ENCODE assay signal across 8 cellular contexts in genomic region chr9:133133680-133134418, GRCh38. TPM values are rescaled to one million over a fixed set of nuclear protein-coding genes. Genes with fewer than 3 reads are reported as not detected.
DNase-seq lines count a peak whose midpoint lies in the region; ATAC-seq, FAIRE-seq and TF ChIP-seq lines count a peak whose summit lies in the region.

No MANE protein-coding gene starts in this region.

- no peak overlapping the region for H4K5ac ChIP-seq in H1 (ENCODE audit: insufficient read length, low read depth, low read length)

- TF ChIP-seq EP300 in H1 (IDR thresholded peaks at IDR 0.05; ENCODE audit: borderline replicate concordance in 1 of 2, low read depth in 2 of 2, low read length in 2 of 2) = 0 out of 3 replicates have a peak, but pooled peaks of 1 of the 2 experiments have one; percentile 10

- H2BK12ac ChIP-seq in H1 (ENCODE audit: low read depth, low read length) = peak overlapping the region; percentile 75; the same call in 1 of the 2 replicates

- H2BK120ac ChIP-seq in H1 (replicated peaks; ENCODE audit: low read depth, low read length) = no peak overlapping the region

- H2BK15ac ChIP-seq in H1 (ENCODE audit: low read length) = no peak overlapping the region

- H3K23ac ChIP-seq in H1 (ENCODE audit: insufficient read length) = no peak overlapping the region

- no peaks in the 10 kb centered on the region; the same call in 1 of the 2 replicates for H3K9me3 ChIP-seq in AG04450 (ENCODE audit: control insufficient read depth, insufficient read depth, low read length)
- H3K9me3 ChIP-seq in H1 (ENCODE audit: insufficient read depth in 2 of 2, low read depth in 1 of 2, low read length in 1 of 2) = no peaks in the 10 kb centered on the region

- H3K14ac ChIP-seq in H1 (ENCODE audit: insufficient read length) = no peak overlapping the region

- no peak overlapping the region for H4K8ac ChIP-seq in H1 (ENCODE audit: extremely low read depth, insufficient read depth, low read length)

- ATAC-seq in GM18907 (IDR thresholded peaks at IDR 0.05; ENCODE audit: unreplicated experiment) (peak; percentile 83), HG03159 (IDR thresholded peaks at IDR 0.05; ENCODE audit: unreplicated experiment) (peak; percentile 91)

- TF ChIP-seq RAD21 in H1 (IDR thresholded peaks at IDR 0.05 in 1 of 2, conservative IDR thresholded peaks at IDR 0.05 in 1 of 2; ENCODE audit: low read depth in 2 of 2, low read length in 2 of 2) = no peak

- H3K9ac ChIP-seq in H1 (replicated peaks in 1 of 4; ENCODE audit: extremely low read depth in 1 of 4, low read depth in 3 of 4, low read length in 3 of 4) = peak overlapping the region in 3 of 4 experiments; percentile 25 to 43 (median 39); a peak in 4 of 7 replicates

- CTCF ChIA-PET in AG04450 (lab: Charles Lee) (interaction anchor here (1.0 to 6.6 kb wide), 6 partner anchors 10 to 112 kb away, joined by 3 to 53 read pairs (median 6); no protein-coding TSS in a partner anchor), H1 (lab: Charles Lee; ENCODE audit: partially characterized antibody) (interaction anchor here (0.5 to 6.2 kb wide), 14 partner anchors 11 to 98 kb away, joined by 3 to 67 read pairs (median 4); partner anchors contain the start of gene RALGDS)

- H3K79me1 ChIP-seq in H1 (ENCODE audit: low read depth, low read length) = peaks cover 4% of the 10 kb centered on the region

- H2BK20ac ChIP-seq in H1 (ENCODE audit: low read length) = no peak overlapping the region

- H3K79me2 ChIP-seq in H1 (ENCODE audit: control insufficient read depth in 1 of 2, insufficient read depth in 2 of 2, low read length in 2 of 2) = no peaks in the 10 kb centered on the region; a peak in 1 of 4 replicates

- DNase-seq in AG04450 (ENCODE audit: low read depth, low spot score) (peak; percentile 76), NCI-H526 (lab: John Stamatoyannopoulos, UW) (peak; percentile 18 to 34), H1 (ENCODE audit: low read depth in 1 of 2, low spot score in 2 of 2) (no peak), midbrain (lab: John Stamatoyannopoulos, UW) (peak; percentile 76)
- DNase-seq in activated CD8-positive, alpha-beta memory T cell treated with anti-CD3 and anti-CD28 coated beads for 48 hours (ENCODE audit: low read depth in 2 of 3, low spot score in 2 of 3) = peak in 2 of 3 experiments; percentile 65 to 66
- DNase-seq in stimulated activated CD8-positive, alpha-beta memory T cell treated with anti-CD3 and anti-CD28 coated beads, Interleukin-4, amount 100 ng/mL, for 1 hour (ENCODE audit: low read depth in 2 of 2, low spot score in 1 of 2) = peak; percentile 71 to 81

- H3K27ac ChIP-seq in AG04450 (ENCODE audit: low read depth, low read length) = peak overlapping the region; percentile 89
- H3K27ac ChIP-seq in H1 (ENCODE audit: low read depth, low read length) = peak overlapping the region; percentile 80

- no peak for FAIRE-seq in H1 (lab: Jason Lieb, UNC)

- no peaks in the 10 kb centered on the region for H3K23me2 ChIP-seq in H1 (ENCODE audit: low read depth, low read length)

- H3K27me3 ChIP-seq in AG04450 (ENCODE audit: control insufficient read depth, insufficient read depth, low read length) (no peaks in the 10 kb centered on the region), H1 (replicated peaks in 1 of 4; ENCODE audit: control insufficient read depth in 3 of 4, extremely low read depth in 1 of 4, insufficient read depth in 3 of 4, low read length in 3 of 4) (no peaks in the 10 kb centered on the region; a peak in 1 of 7 replicates)

- peak overlapping the region; percentile 44; the same call in 1 of the 2 replicates for H2BK5ac ChIP-seq in H1 (ENCODE audit: low read depth, low read length)

- POLR2A ChIA-PET in AG04450 (lab: Yijun Ruan, JAX) (interaction anchor here (0.6 to 1.4 kb wide), 8 partner anchors 8 to 103 kb away, joined by 3 to 5 read pairs (median 4); partner anchors contain the start of gene GTF3C5), H1 (lab: Charles Lee; ENCODE audit: partially characterized antibody) (interaction anchor here (1.1 to 1.8 kb wide), 2 partner anchors 11 to 14 kb away, joined by 4 to 12 read pairs; no protein-coding TSS in a partner anchor)

- 0 out of 4 replicates have a peak overlapping the region, but pooled peaks of 1 of the 2 experiments have one; percentile 4 for H3K4me2 ChIP-seq in H1 (ENCODE audit: insufficient read depth in 1 of 2, low read depth in 2 of 2, low read length in 2 of 2)

- TF ChIP-seq CTCF in AG04450 (IDR thresholded peaks at IDR 0.05; ENCODE audit: low read depth, low read length) (no peak), H1 (IDR thresholded peaks at IDR 0.05; ENCODE audit: control extremely low read depth in 1 of 3, insufficient read depth in 1 of 3, low read depth in 1 of 3, low read length in 3 of 3) (no peak)

- peak overlapping the region; percentile 75; the same call in 1 of the 2 replicates for H2AK5ac ChIP-seq in H1 (ENCODE audit: low read depth, low read length)

- no peaks in the 10 kb centered on the region for H3K36me3 ChIP-seq in H1 (ENCODE audit: control insufficient read depth in 2 of 4, insufficient read depth in 4 of 4, low read length in 3 of 4)

- no peak for TF ChIP-seq POLR2A in H1 (IDR thresholded peaks at IDR 0.05; ENCODE audit: control extremely low read depth in 1 of 2, low read depth in 2 of 2, low read length in 2 of 2)

- H3K18ac ChIP-seq in H1 (ENCODE audit: extremely low read depth, low read length) = no peak overlapping the region

- no peak overlapping the region for H4K91ac ChIP-seq in H1 (replicated peaks; ENCODE audit: insufficient read length, low read length)

- peaks cover 14 to 33% of the 10 kb centered on the region in 2 experiments for H4K20me1 ChIP-seq in H1 (replicated peaks in 1 of 2; ENCODE audit: control insufficient read depth in 1 of 2, insufficient read depth in 2 of 2, low read length in 2 of 2)

- 82% methylated on average over 21 of the region's 21 CpGs; no CpG with 5 or more reads in 1 of the 2 experiments for WGBS in H1 (ENCODE audit: extremely low coverage in 1 of 2, insufficient coverage in 1 of 2, insufficient read length in 1 of 2, insufficient replicate concordance in 2 of 2, low coverage in 1 of 2, low lambda C conversion rate in 2 of 2, missing lambda C conversion rate in 1 of 2), 2 experiments

- no peak overlapping the region for H2AFZ ChIP-seq in H1 (ENCODE audit: low read length)

- H3K4me3 ChIP-seq in AG04450 (ENCODE audit: low read depth, low read length) (no peak overlapping the region), H1 (ENCODE audit: extremely low read depth in 1 of 4, insufficient read depth in 2 of 4, low read depth in 3 of 4, low read length in 4 of 4) (no peak overlapping the region)

- H3K56ac ChIP-seq in H1 (replicated peaks; ENCODE audit: insufficient read length, low read depth, low read length) = no peak overlapping the region

- peaks cover 0 to 13% (median 10%) of the 10 kb centered on the region in 4 experiments; a peak in 5 of 7 replicates for H3K4me1 ChIP-seq in H1 (replicated peaks in 1 of 4; ENCODE audit: control insufficient read depth in 3 of 4, insufficient read depth in 4 of 4, low read length in 3 of 4)

- no peak overlapping the region for H3K4ac ChIP-seq in H1 (replicated peaks; ENCODE audit: insufficient read length, low read depth, low read length)

TF ChIP-seq in H1, 55 proteins besides CTCF, POLR2A, EP300 and RAD21 (continues in another document):
- TF ChIP-seq SP2 (IDR thresholded peaks at IDR 0.05; ENCODE audit: low read length) = no peak
- no peak for TF ChIP-seq PHF8 (conservative IDR thresholded peaks at IDR 0.05; ENCODE audit: low read depth, low read length)
- TF ChIP-seq CHD1 (IDR thresholded peaks at IDR 0.05; ENCODE audit: low read depth, low read length) = no peak
- TF ChIP-seq NANOG (IDR thresholded peaks at IDR 0.05; ENCODE audit: insufficient read depth, low read depth, low read length, poor library complexity, severe bottlenecking) = no peak
- no peak for TF ChIP-seq ATF2 (IDR thresholded peaks at IDR 0.05; ENCODE audit: low read length)
- TF ChIP-seq BRCA1 (IDR thresholded peaks at IDR 0.05; ENCODE audit: low read depth, low read length) = no peak
- TF ChIP-seq KDM4A (IDR thresholded peaks at IDR 0.05; ENCODE audit: low read depth, low read length, severe bottlenecking) = no peak

RNA-seq across cellular contexts. Expression of gene RALGDS, which starts 12.8 kb away (rescaled TPM):
- 19.1 and 25.4 TPM in 2 replicates for polyA plus RNA-seq in AG04450 (2011; rRNA removed)
- polyA minus RNA-seq in AG04450 (2011; rRNA and poly(A)+ RNA removed) = 11.2 and 13.1 TPM in 2 replicates
- 11.2 and 14.5 TPM in 2 replicates for total RNA-seq in H1 (2021; fragmentation: NEBNext Ultra II Directional; extraction: Animal tissue kit (Norgen Biotek cat#: 25700))
- 25.5 and 29.3 TPM in 2 replicates for polyA plus RNA-seq in H1 (2011; rRNA removed)
- 25.4 TPM for polyA plus RNA-seq in H1 (2011; cell fraction: cytosol; rRNA removed)
- polyA plus RNA-seq in H1 (2011; cell fraction: nucleus; rRNA removed) = 97.4 TPM
- polyA plus RNA-seq in H1 (2012, experiment 1 of 2) = 10.5 to 21.5 TPM (median 17.2 TPM) in 4 replicates
- polyA plus RNA-seq in H1 (2012, experiment 2 of 2) = 11.7 TPM
- 11.4 TPM for polyA plus RNA-seq in H1 (2013, experiment 1 of 2)
- 9.4 TPM for polyA plus RNA-seq in H1 (2013, experiment 2 of 2)
- 12.6 and 14.4 TPM in 2 replicates for polyA minus RNA-seq in H1 (2011; rRNA and poly(A)+ RNA removed)
- 11.3 TPM for polyA minus RNA-seq in H1 (2011; cell fraction: cytosol; rRNA and poly(A)+ RNA removed)
- 19.7 TPM for polyA minus RNA-seq in H1 (2011; cell fraction: nucleus; rRNA and poly(A)+ RNA removed)

RNA-seq across cellular contexts. Expression of gene GBGT1, which starts 29.9 kb away (rescaled TPM):
- polyA plus RNA-seq in AG04450 (2011; rRNA removed) (3.5 TPM in 2 replicates), H1 (2011; rRNA removed) (7.1 and 10.1 TPM in 2 replicates)
- 6.2 and 6.4 TPM in 2 replicates for polyA minus RNA-seq in AG04450 (2011; rRNA and poly(A)+ RNA removed)
- total RNA-seq in H1 (2021; fragmentation: NEBNext Ultra II Directional; extraction: Animal tissue kit (Norgen Biotek cat#: 25700)) = 9.7 and 10.0 TPM in 2 replicates
- polyA plus RNA-seq in H1 (2011; cell fraction: cytosol; rRNA removed) = 7.0 TPM
- 15.2 TPM for polyA plus RNA-seq in H1 (2011; cell fraction: nucleus; rRNA removed)
- 6.5 to 7.7 TPM (median 6.9 TPM) in 4 replicates for polyA plus RNA-seq in H1 (2012, experiment 1 of 2)
- 6.9 TPM for polyA plus RNA-seq in H1 (2012, experiment 2 of 2)
- polyA plus RNA-seq in H1 (2013, experiment 1 of 2) = 8.6 TPM
- polyA plus RNA-seq in H1 (2013, experiment 2 of 2) = 9.1 TPM
- 11.3 and 17.4 TPM in 2 replicates for polyA minus RNA-seq in H1 (2011; rRNA and poly(A)+ RNA removed)
- polyA minus RNA-seq in H1 (2011; cell fraction: cytosol; rRNA and poly(A)+ RNA removed) = 10.6 TPM
- 21.7 TPM for polyA minus RNA-seq in H1 (2011; cell fraction: nucleus; rRNA and poly(A)+ RNA removed)

Comparison
In these comparisons a context has a peak if more than half of its experiments do, and no peak if none do; other contexts are left out.
1. DNase-seq: peak in AG04450 (single experiment), NCI-H526 (2 of 2), activated CD8-positive, alpha-beta memory T cell treated with anti-CD3 and anti-CD28 coated beads for 48 hours (2 of 3), midbrain (single experiment) and stimulated activated CD8-positive, alpha-beta memory T cell treated with anti-CD3 and anti-CD28 coated beads, Interleukin-4, amount 100 ng/mL, for 1 hour (2 of 2); none in H1 (0 of 2).